In the genomic region with DNA sequence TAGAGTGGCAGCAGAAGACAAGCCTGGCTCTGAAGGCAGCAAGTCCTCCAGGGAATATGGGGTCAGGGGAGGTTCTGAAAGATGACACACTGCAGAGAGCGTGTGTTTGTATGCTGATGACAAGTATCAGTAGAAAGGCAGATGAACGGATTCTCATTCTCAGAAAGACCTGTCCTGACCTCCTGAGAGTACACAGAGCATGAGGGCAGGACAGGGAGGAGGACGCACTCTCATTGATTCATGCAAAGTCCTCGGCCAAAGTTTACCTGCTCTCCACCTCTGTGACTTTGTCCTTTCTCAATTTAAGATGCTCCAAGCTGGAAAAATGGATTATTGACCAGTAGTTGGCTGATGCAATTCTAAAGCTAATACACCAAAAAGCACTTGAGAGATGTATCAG, we compare ENCODE assay signal across 1 cellular context.
TF ChIP-seq lines count a peak whose summit lies in the region.

No MANE protein-coding gene starts in this region.

TF ChIP-seq in HepG2, 621 proteins besides CTCF, POLR2A, EP300 and RAD21 (continued from another document and continues in another):
- TF ChIP-seq, protein P1, sequence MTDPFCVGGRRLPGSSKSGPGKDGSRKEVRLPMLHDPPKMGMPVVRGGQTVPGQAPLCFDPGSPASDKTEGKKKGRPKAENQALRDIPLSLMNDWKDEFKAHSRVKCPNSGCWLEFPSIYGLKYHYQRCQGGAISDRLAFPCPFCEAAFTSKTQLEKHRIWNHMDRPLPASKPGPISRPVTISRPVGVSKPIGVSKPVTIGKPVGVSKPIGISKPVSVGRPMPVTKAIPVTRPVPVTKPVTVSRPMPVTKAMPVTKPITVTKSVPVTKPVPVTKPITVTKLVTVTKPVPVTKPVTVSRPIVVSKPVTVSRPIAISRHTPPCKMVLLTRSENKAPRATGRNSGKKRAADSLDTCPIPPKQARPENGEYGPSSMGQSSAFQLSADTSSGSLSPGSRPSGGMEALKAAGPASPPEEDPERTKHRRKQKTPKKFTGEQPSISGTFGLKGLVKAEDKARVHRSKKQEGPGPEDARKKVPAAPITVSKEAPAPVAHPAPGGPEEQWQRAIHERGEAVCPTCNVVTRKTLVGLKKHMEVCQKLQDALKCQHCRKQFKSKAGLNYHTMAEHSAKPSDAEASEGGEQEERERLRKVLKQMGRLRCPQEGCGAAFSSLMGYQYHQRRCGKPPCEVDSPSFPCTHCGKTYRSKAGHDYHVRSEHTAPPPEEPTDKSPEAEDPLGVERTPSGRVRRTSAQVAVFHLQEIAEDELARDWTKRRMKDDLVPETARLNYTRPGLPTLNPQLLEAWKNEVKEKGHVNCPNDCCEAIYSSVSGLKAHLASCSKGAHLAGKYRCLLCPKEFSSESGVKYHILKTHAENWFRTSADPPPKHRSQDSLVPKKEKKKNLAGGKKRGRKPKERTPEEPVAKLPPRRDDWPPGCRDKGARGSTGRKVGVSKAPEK (CRISPR knock-in tag; IDR thresholded peaks at IDR 0.05; ENCODE audit: borderline replicate concordance): no peak
- TF ChIP-seq ARNT (IDR thresholded peaks at IDR 0.05) (no peak), FOXA3 (CRISPR knock-in tag; IDR thresholded peaks at IDR 0.05) (0 out of 2 replicates have a peak, but pooled peaks have one; percentile 24), BORCS8-MEF2B (CRISPR knock-in tag; IDR thresholded peaks at IDR 0.05) (no peak), FOXO1 (CRISPR knock-in tag; IDR thresholded peaks at IDR 0.05) (peak; percentile 41; the same call in 1 of the 2 replicates), PHF21A (CRISPR knock-in tag; IDR thresholded peaks at IDR 0.05) (0 out of 2 replicates have a peak, but pooled peaks have one; percentile 43), ERF (CRISPR knock-in tag; IDR thresholded peaks at IDR 0.05) (no peak), KDM5B (CRISPR knock-in tag; IDR thresholded peaks at IDR 0.05; ENCODE audit: borderline replicate concordance) (no peak), STAT5B (CRISPR knock-in tag; IDR thresholded peaks at IDR 0.05) (no peak), ZNF775 (CRISPR knock-in tag; IDR thresholded peaks at IDR 0.05; ENCODE audit: borderline replicate concordance) (no peak), LCORL (IDR thresholded peaks at IDR 0.05) (no peak), LCORL (CRISPR knock-in tag; IDR thresholded peaks at IDR 0.05) (peak; percentile 86), ZNF263 (CRISPR knock-in tag; IDR thresholded peaks at IDR 0.05) (peak; percentile 83; the same call in 1 of the 2 replicates), HOXA3 (CRISPR knock-in tag; IDR thresholded peaks at IDR 0.05) (peak; percentile 59; the same call in 1 of the 2 replicates), ZNF225 (CRISPR knock-in tag; IDR thresholded peaks at IDR 0.05) (no peak), MIXL1 (CRISPR knock-in tag; IDR thresholded peaks at IDR 0.05) (peak; percentile 14; the same call in 1 of the 2 replicates), ZSCAN22 (CRISPR knock-in tag; IDR thresholded peaks at IDR 0.05) (no peak), FOXP1 (IDR thresholded peaks at IDR 0.05) (no peak), FOXP1 (CRISPR knock-in tag; IDR thresholded peaks at IDR 0.05) (peak; percentile 57; the same call in 1 of the 2 replicates), NR2F6 (IDR thresholded peaks at IDR 0.05) (peak; percentile 56; the same call in 1 of the 2 replicates), NR2F6 (CRISPR knock-in tag; IDR thresholded peaks at IDR 0.05) (no peak), RNF2 (conservative IDR thresholded peaks at IDR 0.05; ENCODE audit: low read depth) (no peak), ZNF431 (CRISPR knock-in tag; IDR thresholded peaks at IDR 0.05; ENCODE audit: borderline replicate concordance, low read depth) (no peak), ZNF292 (CRISPR knock-in tag; IDR thresholded peaks at IDR 0.05; ENCODE audit: borderline replicate concordance, low read depth) (peak; percentile 63; the same call in 1 of the 2 replicates), TEAD3 (CRISPR knock-in tag; optimal IDR thresholded peaks at IDR 0.05; ENCODE audit: borderline replicate concordance) (peak; percentile 31), TAF15 (IDR thresholded peaks at IDR 0.05; ENCODE audit: low read depth, low read length, poor library complexity, severe bottlenecking) (no peak), MAZ (IDR thresholded peaks at IDR 0.05; ENCODE audit: borderline replicate concordance, low read depth, low read length) (no peak; the same call in 1 of the 2 replicates), MAZ (CRISPR knock-in tag; IDR thresholded peaks at IDR 0.05; ENCODE audit: low read depth) (0 out of 2 replicates have a peak, but pooled peaks have one; percentile 32), ZNF382 (CRISPR knock-in tag; IDR thresholded peaks at IDR 0.05; ENCODE audit: borderline replicate concordance) (no peak), ONECUT2 (CRISPR knock-in tag; IDR thresholded peaks at IDR 0.05) (peak; percentile 83), CREM (IDR thresholded peaks at IDR 0.05) (peak; percentile 13; the same call in 1 of the 2 replicates), CREM (CRISPR knock-in tag; IDR thresholded peaks at IDR 0.05) (no peak), TCF7 (IDR thresholded peaks at IDR 0.05; ENCODE audit: low read depth) (no peak), MEIS1 (CRISPR knock-in tag; IDR thresholded peaks at IDR 0.05; ENCODE audit: borderline replicate concordance) (0 out of 2 replicates have a peak, but pooled peaks have one; percentile 15), ZMYM4 (CRISPR knock-in tag; IDR thresholded peaks at IDR 0.05) (peak; percentile 88)
- TF ChIP-seq, protein P2, sequence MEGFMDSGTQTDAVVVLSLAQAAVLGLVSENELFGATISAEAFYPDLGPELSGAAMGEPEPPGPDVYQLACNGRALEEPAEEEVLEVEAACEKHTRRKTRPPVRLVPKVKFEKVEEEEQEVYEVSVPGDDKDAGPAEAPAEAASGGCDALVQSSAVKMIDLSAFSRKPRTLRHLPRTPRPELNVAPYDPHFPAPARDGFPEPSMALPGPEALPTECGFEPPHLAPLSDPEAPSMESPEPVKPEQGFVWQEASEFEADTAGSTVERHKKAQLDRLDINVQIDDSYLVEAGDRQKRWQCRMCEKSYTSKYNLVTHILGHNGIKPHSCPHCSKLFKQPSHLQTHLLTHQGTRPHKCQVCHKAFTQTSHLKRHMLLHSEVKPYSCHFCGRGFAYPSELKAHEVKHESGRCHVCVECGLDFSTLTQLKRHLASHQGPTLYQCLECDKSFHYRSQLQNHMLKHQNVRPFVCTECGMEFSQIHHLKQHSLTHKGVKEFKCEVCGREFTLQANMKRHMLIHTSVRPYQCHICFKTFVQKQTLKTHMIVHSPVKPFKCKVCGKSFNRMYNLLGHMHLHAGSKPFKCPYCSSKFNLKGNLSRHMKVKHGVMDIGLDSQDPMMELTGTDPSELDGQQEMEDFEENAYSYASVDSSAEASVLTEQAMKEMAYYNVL (CRISPR knock-in tag; IDR thresholded peaks at IDR 0.05; ENCODE audit: borderline replicate concordance): peak; percentile 76; the same call in 1 of the 2 replicates
- TF ChIP-seq, protein P3, sequence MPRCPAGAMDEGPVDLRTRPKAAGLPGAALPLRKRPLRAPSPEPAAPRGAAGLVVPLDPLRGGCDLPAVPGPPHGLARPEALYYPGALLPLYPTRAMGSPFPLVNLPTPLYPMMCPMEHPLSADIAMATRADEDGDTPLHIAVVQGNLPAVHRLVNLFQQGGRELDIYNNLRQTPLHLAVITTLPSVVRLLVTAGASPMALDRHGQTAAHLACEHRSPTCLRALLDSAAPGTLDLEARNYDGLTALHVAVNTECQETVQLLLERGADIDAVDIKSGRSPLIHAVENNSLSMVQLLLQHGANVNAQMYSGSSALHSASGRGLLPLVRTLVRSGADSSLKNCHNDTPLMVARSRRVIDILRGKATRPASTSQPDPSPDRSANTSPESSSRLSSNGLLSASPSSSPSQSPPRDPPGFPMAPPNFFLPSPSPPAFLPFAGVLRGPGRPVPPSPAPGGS (CRISPR knock-in tag; IDR thresholded peaks at IDR 0.05): peak; percentile 61; the same call in 1 of the 2 replicates
- TF ChIP-seq, protein P4, sequence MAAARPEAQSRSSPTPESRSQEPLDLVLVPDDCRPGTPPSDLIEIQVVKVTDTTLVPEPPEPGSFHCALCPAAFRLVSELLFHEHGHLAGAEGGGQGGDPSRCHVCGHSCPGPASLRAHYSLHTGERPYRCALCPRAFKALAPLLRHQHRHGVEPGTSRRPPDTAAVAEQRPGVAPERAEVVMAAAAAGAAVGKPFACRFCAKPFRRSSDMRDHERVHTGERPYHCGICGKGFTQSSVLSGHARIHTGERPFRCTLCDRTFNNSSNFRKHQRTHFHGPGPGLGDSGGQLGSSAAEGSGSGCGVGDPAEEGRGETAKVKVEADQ (CRISPR knock-in tag; IDR thresholded peaks at IDR 0.05; ENCODE audit: borderline replicate concordance): no peak
- TF ChIP-seq, protein P5, sequence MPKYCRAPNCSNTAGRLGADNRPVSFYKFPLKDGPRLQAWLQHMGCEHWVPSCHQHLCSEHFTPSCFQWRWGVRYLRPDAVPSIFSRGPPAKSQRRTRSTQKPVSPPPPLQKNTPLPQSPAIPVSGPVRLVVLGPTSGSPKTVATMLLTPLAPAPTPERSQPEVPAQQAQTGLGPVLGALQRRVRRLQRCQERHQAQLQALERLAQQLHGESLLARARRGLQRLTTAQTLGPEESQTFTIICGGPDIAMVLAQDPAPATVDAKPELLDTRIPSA (CRISPR knock-in tag; IDR thresholded peaks at IDR 0.05; ENCODE audit: borderline replicate concordance): no peak
- TF ChIP-seq, protein P6, sequence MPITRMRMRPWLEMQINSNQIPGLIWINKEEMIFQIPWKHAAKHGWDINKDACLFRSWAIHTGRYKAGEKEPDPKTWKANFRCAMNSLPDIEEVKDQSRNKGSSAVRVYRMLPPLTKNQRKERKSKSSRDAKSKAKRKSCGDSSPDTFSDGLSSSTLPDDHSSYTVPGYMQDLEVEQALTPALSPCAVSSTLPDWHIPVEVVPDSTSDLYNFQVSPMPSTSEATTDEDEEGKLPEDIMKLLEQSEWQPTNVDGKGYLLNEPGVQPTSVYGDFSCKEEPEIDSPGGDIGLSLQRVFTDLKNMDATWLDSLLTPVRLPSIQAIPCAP (CRISPR knock-in tag; IDR thresholded peaks at IDR 0.05; ENCODE audit: low read depth): no peak
- TF ChIP-seq, protein P7, sequence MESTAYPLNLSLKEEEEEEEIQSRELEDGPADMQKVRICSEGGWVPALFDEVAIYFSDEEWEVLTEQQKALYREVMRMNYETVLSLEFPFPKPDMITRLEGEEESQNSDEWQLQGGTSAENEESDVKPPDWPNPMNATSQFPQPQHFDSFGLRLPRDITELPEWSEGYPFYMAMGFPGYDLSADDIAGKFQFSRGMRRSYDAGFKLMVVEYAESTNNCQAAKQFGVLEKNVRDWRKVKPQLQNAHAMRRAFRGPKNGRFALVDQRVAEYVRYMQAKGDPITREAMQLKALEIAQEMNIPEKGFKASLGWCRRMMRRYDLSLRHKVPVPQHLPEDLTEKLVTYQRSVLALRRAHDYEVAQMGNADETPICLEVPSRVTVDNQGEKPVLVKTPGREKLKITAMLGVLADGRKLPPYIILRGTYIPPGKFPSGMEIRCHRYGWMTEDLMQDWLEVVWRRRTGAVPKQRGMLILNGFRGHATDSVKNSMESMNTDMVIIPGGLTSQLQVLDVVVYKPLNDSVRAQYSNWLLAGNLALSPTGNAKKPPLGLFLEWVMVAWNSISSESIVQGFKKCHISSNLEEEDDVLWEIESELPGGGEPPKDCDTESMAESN (CRISPR knock-in tag; conservative IDR thresholded peaks at IDR 0.05): 0 out of 2 replicates have a peak, but pooled peaks have one; percentile 60
- TF ChIP-seq, protein P8, sequence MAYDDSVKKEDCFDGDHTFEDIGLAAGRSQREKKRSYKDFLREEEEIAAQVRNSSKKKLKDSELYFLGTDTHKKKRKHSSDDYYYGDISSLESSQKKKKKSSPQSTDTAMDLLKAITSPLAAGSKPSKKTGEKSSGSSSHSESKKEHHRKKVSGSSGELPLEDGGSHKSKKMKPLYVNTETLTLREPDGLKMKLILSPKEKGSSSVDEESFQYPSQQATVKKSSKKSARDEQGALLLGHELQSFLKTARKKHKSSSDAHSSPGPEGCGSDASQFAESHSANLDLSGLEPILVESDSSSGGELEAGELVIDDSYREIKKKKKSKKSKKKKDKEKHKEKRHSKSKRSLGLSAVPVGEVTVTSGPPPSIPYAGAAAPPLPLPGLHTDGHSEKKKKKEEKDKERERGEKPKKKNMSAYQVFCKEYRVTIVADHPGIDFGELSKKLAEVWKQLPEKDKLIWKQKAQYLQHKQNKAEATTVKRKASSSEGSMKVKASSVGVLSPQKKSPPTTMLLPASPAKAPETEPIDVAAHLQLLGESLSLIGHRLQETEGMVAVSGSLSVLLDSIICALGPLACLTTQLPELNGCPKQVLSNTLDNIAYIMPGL (CRISPR knock-in tag; IDR thresholded peaks at IDR 0.05; ENCODE audit: borderline replicate concordance in 1 of 2, low read depth in 1 of 2): no peak
- TF ChIP-seq, protein P9, sequence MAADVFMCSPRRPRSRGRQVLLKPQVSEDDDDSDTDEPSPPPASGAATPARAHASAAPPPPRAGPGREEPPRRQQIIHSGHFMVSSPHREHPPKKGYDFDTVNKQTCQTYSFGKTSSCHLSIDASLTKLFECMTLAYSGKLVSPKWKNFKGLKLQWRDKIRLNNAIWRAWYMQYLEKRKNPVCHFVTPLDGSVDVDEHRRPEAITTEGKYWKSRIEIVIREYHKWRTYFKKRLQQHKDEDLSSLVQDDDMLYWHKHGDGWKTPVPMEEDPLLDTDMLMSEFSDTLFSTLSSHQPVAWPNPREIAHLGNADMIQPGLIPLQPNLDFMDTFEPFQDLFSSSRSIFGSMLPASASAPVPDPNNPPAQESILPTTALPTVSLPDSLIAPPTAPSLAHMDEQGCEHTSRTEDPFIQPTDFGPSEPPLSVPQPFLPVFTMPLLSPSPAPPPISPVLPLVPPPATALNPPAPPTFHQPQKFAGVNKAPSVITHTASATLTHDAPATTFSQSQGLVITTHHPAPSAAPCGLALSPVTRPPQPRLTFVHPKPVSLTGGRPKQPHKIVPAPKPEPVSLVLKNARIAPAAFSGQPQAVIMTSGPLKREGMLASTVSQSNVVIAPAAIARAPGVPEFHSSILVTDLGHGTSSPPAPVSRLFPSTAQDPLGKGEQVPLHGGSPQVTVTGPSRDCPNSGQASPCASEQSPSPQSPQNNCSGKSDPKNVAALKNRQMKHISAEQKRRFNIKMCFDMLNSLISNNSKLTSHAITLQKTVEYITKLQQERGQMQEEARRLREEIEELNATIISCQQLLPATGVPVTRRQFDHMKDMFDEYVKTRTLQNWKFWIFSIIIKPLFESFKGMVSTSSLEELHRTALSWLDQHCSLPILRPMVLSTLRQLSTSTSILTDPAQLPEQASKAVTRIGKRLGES (CRISPR knock-in tag; IDR thresholded peaks at IDR 0.05; ENCODE audit: borderline replicate concordance): no peak
- TF ChIP-seq, protein P10, sequence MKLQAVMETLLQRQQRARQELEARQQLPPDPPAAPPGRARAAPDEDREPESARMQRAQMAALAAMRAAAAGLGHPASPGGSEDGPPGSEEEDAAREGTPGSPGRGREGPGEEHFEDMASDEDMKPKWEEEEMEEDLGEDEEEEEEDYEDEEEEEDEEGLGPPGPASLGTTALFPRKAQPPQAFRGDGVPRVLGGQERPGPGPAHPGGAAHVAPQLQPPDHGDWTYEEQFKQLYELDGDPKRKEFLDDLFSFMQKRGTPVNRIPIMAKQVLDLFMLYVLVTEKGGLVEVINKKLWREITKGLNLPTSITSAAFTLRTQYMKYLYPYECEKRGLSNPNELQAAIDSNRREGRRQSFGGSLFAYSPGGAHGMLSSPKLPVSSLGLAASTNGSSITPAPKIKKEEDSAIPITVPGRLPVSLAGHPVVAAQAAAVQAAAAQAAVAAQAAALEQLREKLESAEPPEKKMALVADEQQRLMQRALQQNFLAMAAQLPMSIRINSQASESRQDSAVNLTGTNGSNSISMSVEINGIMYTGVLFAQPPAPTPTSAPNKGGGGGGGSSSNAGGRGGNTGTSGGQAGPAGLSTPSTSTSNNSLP (IDR thresholded peaks at IDR 0.05; ENCODE audit: low read depth, low read length): peak; percentile 11; the same call in 1 of the 2 replicates
